11 cellular contexts compared by ENCODE assay signal in the genomic region with DNA sequence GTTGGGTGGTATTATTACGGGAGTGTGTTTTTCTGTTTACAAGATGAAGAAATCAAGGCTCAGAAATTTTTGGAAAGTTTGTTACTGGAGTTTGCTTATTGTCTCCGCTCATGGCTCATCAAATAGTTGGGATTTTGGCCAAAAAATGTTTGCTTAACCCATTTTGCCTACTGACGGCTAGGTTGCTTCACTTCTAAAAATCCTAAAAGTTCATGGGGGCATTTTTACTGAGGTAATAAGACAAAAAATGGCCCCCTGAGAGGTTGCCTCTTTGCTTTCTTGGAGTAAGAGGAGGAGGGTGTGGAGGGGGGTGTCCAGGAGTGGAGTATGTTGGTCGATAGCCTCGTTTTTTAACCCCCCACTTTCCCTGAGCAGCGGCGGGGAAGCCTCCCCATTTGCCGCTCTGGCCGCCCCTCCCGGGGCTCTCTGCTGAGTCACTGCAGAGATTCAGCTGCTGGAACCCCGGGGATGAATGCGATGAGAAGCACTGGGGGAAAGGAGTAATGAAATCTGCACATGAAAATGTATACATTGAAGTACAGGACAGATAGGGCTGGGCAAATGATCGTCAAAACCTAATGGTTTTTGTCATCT. TPM values are rescaled to one million over a fixed set of nuclear protein-coding genes. Genes with fewer than 3 reads are reported as not detected.
DNase-seq lines count a peak whose midpoint lies in the region; ATAC-seq and TF ChIP-seq lines count a peak whose summit lies in the region.
"Had no signal": no experiment of that assay in that cellular context is flagged by ENCODE, and none has a peak within 500 bp of the region (broad histone marks: within the 10 kb centered on the region; RNA-seq: fewer than 3 reads in every experiment).

No MANE protein-coding gene starts in this region.

- intact Hi-C loops in activated B cell treated with CpG ODN at 0.5 μM for 24 hours (cut with micrococcal nuclease) = no loop called here

- H3K9me3 Mint-ChIP-seq in activated B cell treated with CpG ODN at 0.5 μM for 24 hours = no peaks in the 10 kb centered on the region
- H3K9me3 Mint-ChIP-seq in stimulated activated naive B cell treated with anti-CD40 and anti-IgM and Interleukin-4, amounts not matched to agents 10 μg/mL and 1 μg/mL and 100 μg/mL, for 72 hours = peaks cover 0 to 2% of the 10 kb centered on the region in 2 donors
- H3K9me3 Mint-ChIP-seq in activated CD4-positive, alpha-beta memory T cell treated with anti-CD3 and anti-CD28 coated beads, Interleukin-2, amount 10 ng/mL, durations not matched to agents 7 days and 5 days = peaks cover 3% of the 10 kb centered on the region

- H3K9me3 ChIP-seq in iPS-18a (ENCODE audit: control insufficient read depth, low read depth, low read length) = no peaks in the 10 kb centered on the region

- H3K9ac ChIP-seq in iPS-18a (ENCODE audit: low read length) = peak overlapping the region; percentile 28
- H3K9ac ChIP-seq: BLaER1 treated with 17β-estradiol and CSF1 and Interleukin-3, amounts not matched to agents 10 nM and 100 nM had no signal

- H3K4me1 Mint-ChIP-seq in activated B cell treated with CpG ODN at 0.5 μM for 24 hours = peaks cover 18% of the 10 kb centered on the region
- peaks cover 15 to 35% of the 10 kb centered on the region in 2 donors for H3K4me1 Mint-ChIP-seq in stimulated activated naive B cell treated with anti-CD40 and anti-IgM and Interleukin-4, amounts not matched to agents 10 μg/mL and 1 μg/mL and 100 μg/mL, for 72 hours
- peaks cover 5% of the 10 kb centered on the region for H3K4me1 Mint-ChIP-seq in activated CD4-positive, alpha-beta memory T cell treated with anti-CD3 and anti-CD28 coated beads, Interleukin-2, amount 10 ng/mL, durations not matched to agents 7 days and 5 days

- CTCF ChIA-PET in activated B cell treated with CpG ODN at 0.5 μM for 24 hours (lab: Charles Lee) = no interaction called here
- CTCF ChIA-PET in activated CD4-positive, alpha-beta memory T cell treated with anti-CD3 and anti-CD28 coated beads, Interleukin-2, amount 10 ng/mL, durations not matched to agents 7 days and 5 days (lab: Charles Lee) = no interaction called here

- peaks cover 29% of the 10 kb centered on the region for H3K27me3 Mint-ChIP-seq in activated B cell treated with CpG ODN at 0.5 μM for 24 hours
- H3K27me3 Mint-ChIP-seq in stimulated activated naive B cell treated with anti-CD40 and anti-IgM and Interleukin-4, amounts not matched to agents 10 μg/mL and 1 μg/mL and 100 μg/mL, for 72 hours = peaks cover 18 to 32% of the 10 kb centered on the region in 2 donors
- peaks cover 54% of the 10 kb centered on the region for H3K27me3 Mint-ChIP-seq in activated CD4-positive, alpha-beta memory T cell treated with anti-CD3 and anti-CD28 coated beads, Interleukin-2, amount 10 ng/mL, durations not matched to agents 7 days and 5 days

- no peak for ATAC-seq in activated B cell treated with CpG ODN at 0.5 μM for 24 hours (ENCODE audit: low read depth)
- ATAC-seq in stimulated activated naive B cell treated with anti-CD40 and anti-IgM and Interleukin-4, amounts not matched to agents 10 μg/mL and 1 μg/mL and 100 μg/mL, for 72 hours (replicated peaks) = no peak
- ATAC-seq: left ventricle myocardium superior had no signal

- POLR2A ChIA-PET in activated B cell treated with CpG ODN at 0.5 μM for 24 hours (lab: Charles Lee) = no interaction called here
- POLR2A ChIA-PET in activated CD4-positive, alpha-beta memory T cell treated with anti-CD3 and anti-CD28 coated beads, Interleukin-2, amount 10 ng/mL, durations not matched to agents 7 days and 5 days (lab: Charles Lee) = no interaction called here

- no peak overlapping the region for H3K27ac Mint-ChIP-seq in activated B cell treated with CpG ODN at 0.5 μM for 24 hours
- peak overlapping the region; percentile 69 for H3K27ac Mint-ChIP-seq in stimulated activated naive B cell treated with anti-CD40 and anti-IgM and Interleukin-4, amounts not matched to agents 10 μg/mL and 1 μg/mL and 100 μg/mL, for 72 hours
- no peak overlapping the region for H3K27ac Mint-ChIP-seq in activated CD4-positive, alpha-beta memory T cell treated with anti-CD3 and anti-CD28 coated beads, Interleukin-2, amount 10 ng/mL, durations not matched to agents 7 days and 5 days

- peaks cover 17% of the 10 kb centered on the region for H3K36me3 ChIP-seq in iPS-18a (ENCODE audit: control insufficient read depth, low read depth, low read length)

- H3K4me3 ChIP-seq in iPS-18a (ENCODE audit: low read length) = peak overlapping the region; percentile 64

- peaks cover 28% of the 10 kb centered on the region for H3K27me3 ChIP-seq in iPS-18a (ENCODE audit: control insufficient read depth, insufficient read depth, low read length)

- DNase-seq in NCI-H345 (lab: John Stamatoyannopoulos, UW) (peak; percentile 11), NCI-H345 treated with DMSO at 0.1 percent for 48 hours (lab: John Stamatoyannopoulos, UW; ENCODE audit: unreplicated experiment) (no peak), activated B cell treated with CpG ODN at 0.5 μM for 24 hours (no peak), DMS53 treated with DMSO at 0.1 percent for 48 hours (lab: John Stamatoyannopoulos, UW; ENCODE audit: unreplicated experiment) (no peak), NCI-H1048 (lab: John Stamatoyannopoulos, UW) (no peak)
- no peak for DNase-seq in stimulated activated naive B cell treated with anti-CD40 and anti-IgM and Interleukin-4, amounts not matched to agents 10 μg/mL and 1 μg/mL and 100 μg/mL, for 72 hours
- no peak for DNase-seq in activated CD4-positive, alpha-beta memory T cell treated with anti-CD3 and anti-CD28 coated beads, Interleukin-2, amount 10 ng/mL, durations not matched to agents 7 days and 5 days
- DNase-seq: left ventricle myocardium superior, SHP77 had no signal

- no peak for TF ChIP-seq CTCF in activated B cell treated with CpG ODN at 0.5 μM for 24 hours (IDR thresholded peaks at IDR 0.05)

- H3K4me3 Mint-ChIP-seq in activated B cell treated with CpG ODN at 0.5 μM for 24 hours = peak overlapping the region; percentile 0
- peak overlapping the region; percentile 26 to 61 for H3K4me3 Mint-ChIP-seq in stimulated activated naive B cell treated with anti-CD40 and anti-IgM and Interleukin-4, amounts not matched to agents 10 μg/mL and 1 μg/mL and 100 μg/mL, for 72 hours
- no peak overlapping the region for H3K4me3 Mint-ChIP-seq in activated CD4-positive, alpha-beta memory T cell treated with anti-CD3 and anti-CD28 coated beads, Interleukin-2, amount 10 ng/mL, durations not matched to agents 7 days and 5 days

- H3K4me1 ChIP-seq in iPS-18a (ENCODE audit: control insufficient read depth, low read depth, low read length) = peaks cover 19% of the 10 kb centered on the region
- H3K4me1 ChIP-seq: BLaER1 treated with 17β-estradiol and CSF1 and Interleukin-3, amounts not matched to agents 10 nM and 100 nM had no signal

- no peak overlapping the region for H3K27ac ChIP-seq in iPS-18a (ENCODE audit: low read length)
- H3K27ac ChIP-seq: BLaER1 treated with 17β-estradiol and CSF1 and Interleukin-3, amounts not matched to agents 10 nM and 100 nM had no signal

- peaks cover 8% of the 10 kb centered on the region for H3K36me3 Mint-ChIP-seq in activated B cell treated with CpG ODN at 0.5 μM for 24 hours (ENCODE audit: low read depth)
- H3K36me3 Mint-ChIP-seq in stimulated activated naive B cell treated with anti-CD40 and anti-IgM and Interleukin-4, amounts not matched to agents 10 μg/mL and 1 μg/mL and 100 μg/mL, for 72 hours = peaks cover 5 to 12% of the 10 kb centered on the region in 2 donors
- H3K36me3 Mint-ChIP-seq in activated CD4-positive, alpha-beta memory T cell treated with anti-CD3 and anti-CD28 coated beads, Interleukin-2, amount 10 ng/mL, durations not matched to agents 7 days and 5 days (ENCODE audit: low read depth) = peaks cover 6% of the 10 kb centered on the region

RNA-seq across cellular contexts. Expression of a gene that starts 1.5 kb away (rescaled TPM):
- 7.4 and 8.1 TPM in 2 replicates for total RNA-seq in activated B cell treated with CpG ODN at 0.5 μM for 24 hours
- total RNA-seq in activated CD4-positive, alpha-beta memory T cell treated with anti-CD3 and anti-CD28 coated beads, Interleukin-2, amount 10 ng/mL, durations not matched to agents 7 days and 5 days = under 1 TPM; 0.55 to 0.68 TPM

RNA-seq across cellular contexts. Expression of a gene that starts 52.6 kb away (rescaled TPM):
- 5.1 and 6.6 TPM in 2 replicates for total RNA-seq in activated B cell treated with CpG ODN at 0.5 μM for 24 hours
- total RNA-seq in activated CD4-positive, alpha-beta memory T cell treated with anti-CD3 and anti-CD28 coated beads, Interleukin-2, amount 10 ng/mL, durations not matched to agents 7 days and 5 days = 10 to 100 TPM; 13.2 to 15.7 TPM
